23 cellular contexts compared by ENCODE assay signal in the genomic region with DNA sequence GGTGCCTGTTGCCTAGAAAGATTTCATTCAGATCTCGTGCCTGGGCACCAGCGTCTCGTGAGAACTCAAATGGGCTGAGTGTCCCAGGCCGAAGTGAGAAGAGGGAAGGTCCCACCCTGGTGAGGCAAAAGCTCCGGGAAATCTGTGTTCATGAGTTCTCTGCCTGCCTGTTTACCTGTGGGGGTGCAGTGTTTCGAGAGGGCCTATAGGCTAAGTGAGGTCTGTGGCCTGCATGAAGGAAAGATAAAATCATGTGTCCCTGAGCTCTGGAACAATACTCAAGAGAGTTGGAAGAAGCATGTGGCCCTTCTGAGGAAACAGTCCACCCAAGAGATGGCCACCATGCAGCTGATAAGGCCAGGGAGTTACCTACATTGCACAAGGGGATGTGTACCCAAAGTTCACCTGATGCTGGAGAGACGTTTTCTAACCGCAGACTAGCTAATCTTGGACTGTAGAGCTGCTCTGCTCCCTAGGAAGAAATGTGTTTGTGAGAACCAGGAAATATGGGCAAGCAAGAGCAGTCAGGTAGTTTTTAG.
DNase-seq lines count a peak whose midpoint lies in the region; ATAC-seq and TF ChIP-seq lines count a peak whose summit lies in the region.
"Had no signal": no experiment of that assay in that cellular context is flagged by ENCODE, and none has a peak within 500 bp of the region (broad histone marks: within the 10 kb centered on the region; RNA-seq: fewer than 3 reads in every experiment).

No MANE protein-coding gene starts in this region.

- no peak overlapping the region for H2BK120ac ChIP-seq in neuronal stem cell (ENCODE audit: low read depth, low read length)

- no peaks in the 10 kb centered on the region for H3K9me3 ChIP-seq in CD4-positive, alpha-beta T cell (ENCODE audit: control insufficient read depth, low read length)
- H3K9me3 ChIP-seq in MM.1S (replicated peaks; ENCODE audit: insufficient read depth, low read length), result no peaks in the 10 kb centered on the region
- no peaks in the 10 kb centered on the region for H3K9me3 ChIP-seq in neuronal stem cell (replicated peaks in 1 of 2; ENCODE audit: control insufficient read depth in 2 of 2, insufficient read depth in 1 of 2, low read depth in 1 of 2, low read length in 2 of 2)
- H3K9me3 ChIP-seq: ascending aorta, Peyer's patch had no signal

- H3K27me3 Mint-ChIP-seq in CD4-positive, alpha-beta T cell, result no peaks in the 10 kb centered on the region
- H3K27me3 Mint-ChIP-seq: activated naive CD4-positive, alpha-beta T cell treated with anti-CD3 and anti-CD28 coated beads, Interleukin-2, amount 50 U/mL, for 24 hours; memory B cell had no signal

- no peaks in the 10 kb centered on the region for H3F3A ChIP-seq in MM.1S (ENCODE audit: insufficient read depth, low read length)

- H4K20me1 ChIP-seq in MM.1S (ENCODE audit: insufficient read depth, low read length), result no peaks in the 10 kb centered on the region

- no peak overlapping the region for H3K23ac ChIP-seq in neuronal stem cell (ENCODE audit: low read depth, low read length, poor library complexity)

- H3K9me2 ChIP-seq in MM.1S (replicated peaks; ENCODE audit: insufficient read depth, low read length), result no peaks in the 10 kb centered on the region

- H3K9ac ChIP-seq in MM.1S (ENCODE audit: low read length), result no peak overlapping the region
- H3K9ac ChIP-seq in neuronal stem cell (ENCODE audit: low read depth, low read length, poor library complexity), result no peak overlapping the region

- no peak for TF ChIP-seq CTCF in CD4-positive, alpha-beta T cell (IDR thresholded peaks at IDR 0.05)
- no peak for TF ChIP-seq CTCF in MM.1S (IDR thresholded peaks at IDR 0.05; ENCODE audit: low read length)

- no peak for ATAC-seq in CD4-positive, alpha-beta T cell (ENCODE audit: poor library complexity)
- ATAC-seq in left colon, result peak; percentile 33
- no peak for ATAC-seq in GM21381 (IDR thresholded peaks at IDR 0.05; ENCODE audit: unreplicated experiment)

- H3K27ac Mint-ChIP-seq in CD4-positive, alpha-beta T cell, result peak overlapping the region; percentile 43
- H3K27ac Mint-ChIP-seq: activated CD4-positive, alpha-beta T cell treated with anti-CD3 and anti-CD28 coated beads, Interleukin-2, amount 10 ng/mL, durations not matched to agents 7 days and 5 days; activated naive CD4-positive, alpha-beta T cell treated with anti-CD3 and anti-CD28 coated beads, Interleukin-2, amount 50 U/mL, for 24 hours; memory B cell had no signal

- peaks cover 7% of the 10 kb centered on the region for H3K4me1 Mint-ChIP-seq in CD4-positive, alpha-beta T cell (ENCODE audit: low read depth)
- H3K4me1 Mint-ChIP-seq: activated naive CD4-positive, alpha-beta T cell treated with anti-CD3 and anti-CD28 coated beads, Interleukin-2, amount 50 U/mL, for 24 hours; CD4-positive, CD25-positive, alpha-beta regulatory T cell had no signal

- no peak overlapping the region for H3K4ac ChIP-seq in neuronal stem cell (ENCODE audit: low read length)

- H3K4me3 ChIP-seq in MM.1S (ENCODE audit: low read length) (no peak overlapping the region), neuronal stem cell (ENCODE audit: low read length in 2 of 2) (no peak overlapping the region)
- H3K4me3 ChIP-seq: ascending aorta, Peyer's patch had no signal

- no peak for DNase-seq in CD4-positive, alpha-beta T cell
- DNase-seq in MM.1S (no peak), left colon (no peak), neuronal stem cell (ENCODE audit: low spot score) (no peak), NCI-H187 treated with DMSO at 0.1 percent for 48 hours (lab: John Stamatoyannopoulos, UW) (no peak), AG08395 (ENCODE audit: low spot score) (no peak), NCI-H2029 (lab: John Stamatoyannopoulos, UW) (no peak)
- DNase-seq: activated CD4-positive, alpha-beta T cell treated with anti-CD3 and anti-CD28 coated beads, Interleukin-2, amount 10 ng/mL, durations not matched to agents 7 days and 5 days; CD4-positive, CD25-positive, alpha-beta regulatory T cell; central memory CD4-positive, alpha-beta T cell; dermis blood vessel endothelial cell; DMS 273 treated with DMSO at 0.1 percent for 48 hours; NCI-H1417 treated with DMSO at 0.1 percent for 48 hours; NCI-H524; NK-92 treated with Interleukin-12 subunit alpha and Interleukin-12 subunit beta, amount 100 ng/mL, for 24 hours; occipital lobe; Peyer's patch; retina; T-helper 1 cell had no signal

- H2BK5ac ChIP-seq in neuronal stem cell (ENCODE audit: low read length), result no peak overlapping the region

- H3K14ac ChIP-seq in neuronal stem cell (ENCODE audit: low read length), result no peak overlapping the region

- no peak overlapping the region for H3K18ac ChIP-seq in neuronal stem cell (ENCODE audit: low read length)

- H3K36me3 ChIP-seq in MM.1S (replicated peaks; ENCODE audit: insufficient read depth, low read length) (no peaks in the 10 kb centered on the region), neuronal stem cell (replicated peaks in 1 of 2; ENCODE audit: control insufficient read depth in 2 of 2, insufficient read depth in 2 of 2, low read length in 2 of 2) (no peaks in the 10 kb centered on the region)
- H3K36me3 ChIP-seq: ascending aorta, Peyer's patch had no signal

- H4K91ac ChIP-seq in neuronal stem cell (ENCODE audit: low read depth, low read length, poor library complexity), result no peak overlapping the region

- H2AFZ ChIP-seq in MM.1S (ENCODE audit: low read length) (peak overlapping the region; percentile 41), neuronal stem cell (ENCODE audit: low read length) (no peak overlapping the region)

- H3K9me3 Mint-ChIP-seq in CD4-positive, alpha-beta T cell, result no peaks in the 10 kb centered on the region

- no peak overlapping the region for H2BK12ac ChIP-seq in neuronal stem cell (ENCODE audit: low read length)

- no peaks in the 10 kb centered on the region for H3K36me3 Mint-ChIP-seq in CD4-positive, alpha-beta T cell (ENCODE audit: low read depth)
- H3K36me3 Mint-ChIP-seq: CD4-positive, CD25-positive, alpha-beta regulatory T cell had no signal

- no peak overlapping the region for H2BK15ac ChIP-seq in neuronal stem cell (ENCODE audit: low read length)

- no CpG with 5 or more reads among the region's 8 CpGs for WGBS in neuronal stem cell (ENCODE audit: extremely low coverage in 2 of 2, insufficient read length in 2 of 2, insufficient replicate concordance in 1 of 2), 2 donors

- H4K8ac ChIP-seq in neuronal stem cell (ENCODE audit: low read depth, low read length), result no peak overlapping the region

- intact Hi-C loops in CD4-positive, alpha-beta T cell (cut with DNase I, micrococcal nuclease), result no loop called here
- intact Hi-C loops in left colon (cut with DNase I, micrococcal nuclease), result no loop called here

- no peaks in the 10 kb centered on the region for H3K79me2 ChIP-seq in MM.1S (ENCODE audit: low read length)

- POLR2A ChIA-PET in CD4-positive, alpha-beta T cell (lab: Charles Lee), result interaction anchor here (1.0 kb wide), 1 partner anchor 24 kb away, joined by 3 read pairs; no protein-coding TSS in a partner anchor

- H3K4me3 Mint-ChIP-seq in CD4-positive, alpha-beta T cell, result no peak overlapping the region
- H3K4me3 Mint-ChIP-seq: activated CD4-positive, alpha-beta T cell treated with anti-CD3 and anti-CD28 coated beads, Interleukin-2, amount 10 ng/mL, durations not matched to agents 7 days and 5 days; activated naive CD4-positive, alpha-beta T cell treated with anti-CD3 and anti-CD28 coated beads, Interleukin-2, amount 50 U/mL, for 24 hours; CD4-positive, CD25-positive, alpha-beta regulatory T cell; memory B cell had no signal

- no peak overlapping the region for H3K27ac ChIP-seq in CD4-positive, alpha-beta T cell (ENCODE audit: low read depth, low read length)
- H3K27ac ChIP-seq in MM.1S (ENCODE audit: low read length) (peak overlapping the region; percentile 21; the same call in 1 of the 2 replicates), neuronal stem cell (replicated peaks; ENCODE audit: low read length) (no peak overlapping the region)
- H3K27ac ChIP-seq: ascending aorta, Peyer's patch had no signal

- H3K79me1 ChIP-seq in neuronal stem cell (ENCODE audit: low read depth, low read length), result no peaks in the 10 kb centered on the region

- H3K4me1 ChIP-seq in MM.1S (ENCODE audit: low read length), result peaks cover 11% of the 10 kb centered on the region
- H3K4me1 ChIP-seq in neuronal stem cell (ENCODE audit: control insufficient read depth in 2 of 2, insufficient read depth in 1 of 2, low read depth in 1 of 2, low read length in 2 of 2), result peaks cover 6 to 13% of the 10 kb centered on the region in 2 donors
- H3K4me1 ChIP-seq: ascending aorta, Peyer's patch had no signal

- CTCF ChIA-PET in CD4-positive, alpha-beta T cell (lab: Charles Lee), result no interaction called here

- no peak overlapping the region for H3K4me2 ChIP-seq in MM.1S (ENCODE audit: low read depth, low read length)
- H3K4me2 ChIP-seq in neuronal stem cell (ENCODE audit: insufficient read depth, low read length, poor library complexity, severe bottlenecking), result no peak overlapping the region

- no peaks in the 10 kb centered on the region for H3K27me3 ChIP-seq in CD4-positive, alpha-beta T cell (ENCODE audit: control insufficient read depth, insufficient read depth, low read length)
- no peaks in the 10 kb centered on the region for H3K27me3 ChIP-seq in MM.1S (replicated peaks; ENCODE audit: insufficient read depth, low read length)
- peaks cover 0 to 2% (median 0%) of the 10 kb centered on the region in 3 experiments for H3K27me3 ChIP-seq in neuronal stem cell (ENCODE audit: control insufficient read depth in 3 of 3, insufficient read depth in 3 of 3, low read depth in 1 of 3, low read length in 3 of 3)
- H3K27me3 ChIP-seq: ascending aorta, Peyer's patch had no signal

- H2AK5ac ChIP-seq in neuronal stem cell (ENCODE audit: low read depth, low read length), result peak overlapping the region; percentile 51
